Comparison of ENCODE assay signal across 10 cellular contexts in genomic region chr4:99915449-99915848, GRCh38.
"Had no signal": no experiment of that assay in that cellular context is flagged by ENCODE, and none has a peak within 500 bp of the region (broad histone marks: within the 10 kb centered on the region; RNA-seq: fewer than 3 reads in every experiment).

No MANE protein-coding gene starts in this region.

- DNase-seq: activated CD4-positive, alpha-beta T cell treated with anti-CD3 and anti-CD28 coated beads, Interleukin-2, amount 50 U/mL, for 48 hours; activated naive CD4-positive, alpha-beta T cell treated with anti-CD3 and anti-CD28 coated beads, Interleukin-2, amount 10 ng/mL, durations not matched to agents 7 days and 5 days; islet precursor cell; midbrain; stimulated activated CD4-positive, alpha-beta T cell treated with anti-CD3 and anti-CD28 coated beads, Interleukin-2, amount 100 ng/mL, for 48 hours; T1000; WERI-Rb-1 had no signal

- ATAC-seq: activated T-helper 17 cell treated with anti-CD3 and anti-CD28 coated beads, Interleukin-2, amount 50 U/mL, for 72 hours; gastroesophageal sphincter; stimulated activated memory B cell treated with anti-CD40 and anti-IgM and Interleukin-4, amounts not matched to agents 10 μg/mL and 1 μg/mL and 100 μg/mL, for 72 hours had no signal

- H3K27ac Mint-ChIP-seq: activated naive CD4-positive, alpha-beta T cell treated with anti-CD3 and anti-CD28 coated beads, Interleukin-2, amount 10 ng/mL, durations not matched to agents 7 days and 5 days; activated T-helper 17 cell treated with anti-CD3 and anti-CD28 coated beads, Interleukin-2, amount 50 U/mL, for 72 hours; stimulated activated memory B cell treated with anti-CD40 and anti-IgM and Interleukin-4, amounts not matched to agents 10 μg/mL and 1 μg/mL and 100 μg/mL, for 72 hours had no signal

- H3K27me3 Mint-ChIP-seq: activated naive CD4-positive, alpha-beta T cell treated with anti-CD3 and anti-CD28 coated beads, Interleukin-2, amount 10 ng/mL, durations not matched to agents 7 days and 5 days; activated T-helper 17 cell treated with anti-CD3 and anti-CD28 coated beads, Interleukin-2, amount 50 U/mL, for 72 hours; stimulated activated memory B cell treated with anti-CD40 and anti-IgM and Interleukin-4, amounts not matched to agents 10 μg/mL and 1 μg/mL and 100 μg/mL, for 72 hours had no signal

- H3K9me3 Mint-ChIP-seq: activated T-helper 17 cell treated with anti-CD3 and anti-CD28 coated beads, Interleukin-2, amount 50 U/mL, for 72 hours had no signal

- H3K4me3 Mint-ChIP-seq: activated naive CD4-positive, alpha-beta T cell treated with anti-CD3 and anti-CD28 coated beads, Interleukin-2, amount 10 ng/mL, durations not matched to agents 7 days and 5 days; activated T-helper 17 cell treated with anti-CD3 and anti-CD28 coated beads, Interleukin-2, amount 50 U/mL, for 72 hours; stimulated activated memory B cell treated with anti-CD40 and anti-IgM and Interleukin-4, amounts not matched to agents 10 μg/mL and 1 μg/mL and 100 μg/mL, for 72 hours had no signal

- H3K4me1 Mint-ChIP-seq: stimulated activated memory B cell treated with anti-CD40 and anti-IgM and Interleukin-4, amounts not matched to agents 10 μg/mL and 1 μg/mL and 100 μg/mL, for 72 hours had no signal
